In genomic region chr12:19999793-20000138, GRCh38 we compare ENCODE assay signal across 21 cellular contexts.
DNase-seq lines count a peak whose midpoint lies in the region; ATAC-seq, FAIRE-seq and TF ChIP-seq lines count a peak whose summit lies in the region.
"Had no signal": no experiment of that assay in that cellular context is flagged by ENCODE, and none has a peak within 500 bp of the region (broad histone marks: within the 10 kb centered on the region; RNA-seq: fewer than 3 reads in every experiment).

No MANE protein-coding gene starts in this region.

- DNase-seq in Right ventricle myocardium superior: no peak
- no peak for DNase-seq in right atrium auricular region (ENCODE audit: low spot score)
- no peak for DNase-seq in body of pancreas
- DNase-seq in left lobe of liver (ENCODE audit: low spot score): no peak
- peak; percentile 58 for DNase-seq in small intestine
- no peak for DNase-seq in H54 (ENCODE audit: insufficient read length, low spot score)
- DNase-seq in NCI-H2196 treated with DMSO at 0.1 percent for 48 hours (lab: John Stamatoyannopoulos, UW; ENCODE audit: unreplicated experiment): no peak
- DNase-seq: Caco-2; CD4-positive, alpha-beta memory T cell; MG63; NCI-H1417 treated with DMSO at 0.1 percent for 48 hours; NCI-H187; NCI-H446 treated with DMSO at 0.1 percent for 48 hours; NCI-H526 treated with DMSO at 0.1 percent for 48 hours; OCI-M1; SHP77 had no signal

- TF ChIP-seq POLR2A in body of pancreas (IDR thresholded peaks at IDR 0.05): no peak
- no peak for TF ChIP-seq POLR2A in H54 (IDR thresholded peaks at IDR 0.05; ENCODE audit: low read depth, low read length)

- H3K4me1 ChIP-seq in right atrium auricular region: peaks cover 0 to 16% of the 10 kb centered on the region in 2 donors
- peaks cover 23% of the 10 kb centered on the region for H3K4me1 ChIP-seq in body of pancreas
- peaks cover 3 to 4% of the 10 kb centered on the region in 2 donors for H3K4me1 ChIP-seq in small intestine (ENCODE audit: control insufficient read depth in 2 of 2, insufficient read depth in 1 of 2, low read depth in 1 of 2, low read length in 1 of 2)
- H3K4me1 ChIP-seq: BLaER1 treated with 17β-estradiol and CSF1 and Interleukin-3, amounts not matched to agents 10 nM and 100 nM; HAP-1 had no signal

- TF ChIP-seq CTCF in right atrium auricular region (IDR thresholded peaks at IDR 0.05) (no peak), body of pancreas (IDR thresholded peaks at IDR 0.05) (no peak)

- ATAC-seq in Right ventricle myocardium superior (ENCODE audit: poor library complexity) (peak; percentile 11), body of pancreas (peak; percentile 21), left lobe of liver (peak; percentile 22), HG02798 (IDR thresholded peaks at IDR 0.05; ENCODE audit: poor library complexity, unreplicated experiment) (no peak)
- ATAC-seq: K562 had no signal

- H3K36me3 ChIP-seq in right atrium auricular region (no peaks in the 10 kb centered on the region), body of pancreas (replicated peaks in 1 of 2; ENCODE audit: insufficient read depth in 1 of 2, low read depth in 2 of 2) (no peaks in the 10 kb centered on the region), small intestine (ENCODE audit: control insufficient read depth in 2 of 2, insufficient read depth in 2 of 2, low read length in 2 of 2) (no peaks in the 10 kb centered on the region)
- H3K36me3 ChIP-seq: BLaER1 treated with 17β-estradiol and CSF1 and Interleukin-3, amounts not matched to agents 10 nM and 100 nM; HAP-1; MG63 had no signal

- WGBS in body of pancreas, 2 donors: 67 to 70% methylated on average over 1 of the region's 1 CpG
- WGBS in small intestine, 3 donors: 14 to 56% (median 50%) methylated on average over 1 of the region's 1 CpG

- H3K4me3 ChIP-seq in right atrium auricular region (no peak overlapping the region), body of pancreas (no peak overlapping the region), small intestine (ENCODE audit: low read depth in 1 of 2, low read length in 2 of 2) (no peak overlapping the region)
- H3K4me3 ChIP-seq: BLaER1 treated with 17β-estradiol and CSF1 and Interleukin-3, amounts not matched to agents 10 nM and 100 nM; HAP-1; K562; MG63 had no signal

- H3K9me3 ChIP-seq in right atrium auricular region (no peaks in the 10 kb centered on the region), body of pancreas (no peaks in the 10 kb centered on the region), small intestine (ENCODE audit: control insufficient read depth, low read depth) (no peaks in the 10 kb centered on the region)
- H3K9me3 ChIP-seq: BLaER1 treated with 17β-estradiol and CSF1 and Interleukin-3, amounts not matched to agents 10 nM and 100 nM; Caco-2; HAP-1; MG63 had no signal

- H3K27ac ChIP-seq in right atrium auricular region (peak overlapping the region in 1 of 2 donors; percentile 70), body of pancreas (peak overlapping the region in 1 of 4 donors; percentile 36), small intestine (ENCODE audit: low read depth in 1 of 2, low read length in 1 of 2) (no peak overlapping the region)
- H3K27ac ChIP-seq: BLaER1 treated with 17β-estradiol and CSF1 and Interleukin-3, amounts not matched to agents 10 nM and 100 nM had no signal

- no peaks in the 10 kb centered on the region for H3K27me3 ChIP-seq in right atrium auricular region
- no peaks in the 10 kb centered on the region for H3K27me3 ChIP-seq in body of pancreas
- no peaks in the 10 kb centered on the region for H3K27me3 ChIP-seq in small intestine (ENCODE audit: control insufficient read depth in 2 of 2, insufficient read depth in 2 of 2, low read length in 2 of 2)
- H3K27me3 ChIP-seq: BLaER1 treated with 17β-estradiol and CSF1 and Interleukin-3, amounts not matched to agents 10 nM and 100 nM; MG63 had no signal

- intact Hi-C loops in Right ventricle myocardium superior (cut with DNase I) (loop anchor here (10.0 kb wide), 1 partner anchor 275 kb away; no protein-coding TSS in a partner anchor), body of pancreas (cut with DNase I) (no loop called here)

- FAIRE-seq in small intestine (lab: Jason Lieb, UNC) (no peak), H54 (lab: Jason Lieb, UNC) (no peak)
- FAIRE-seq: GM12891, K562 had no signal
